Comparison of ENCODE assay signal across 2 cellular contexts in the genomic region with DNA sequence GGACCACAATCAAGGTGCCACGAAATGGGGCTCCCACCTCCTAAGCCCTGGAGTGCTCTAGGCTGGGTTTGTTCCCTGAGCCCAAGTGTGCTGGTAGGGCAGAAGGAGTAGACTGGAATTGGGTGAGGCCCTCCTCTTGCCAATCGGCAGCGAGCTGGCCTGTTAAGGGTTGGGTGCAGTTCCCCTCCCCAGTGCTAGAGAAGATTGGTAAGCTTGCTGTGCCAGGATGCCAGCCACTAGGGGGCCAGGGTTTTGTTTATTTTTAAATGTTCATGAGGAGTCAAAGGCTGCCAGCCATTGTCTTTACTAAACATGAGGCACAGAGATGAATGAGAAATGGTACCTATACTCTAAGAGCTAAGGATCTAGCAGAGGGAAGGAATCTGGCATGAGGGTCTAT.
TF ChIP-seq lines count a peak whose summit lies in the region.

No MANE protein-coding gene starts in this region.

TF ChIP-seq in GM23338, 12 proteins besides CTCF, POLR2A, EP300 and RAD21 (continues in another document):
- TF ChIP-seq, protein P1, sequence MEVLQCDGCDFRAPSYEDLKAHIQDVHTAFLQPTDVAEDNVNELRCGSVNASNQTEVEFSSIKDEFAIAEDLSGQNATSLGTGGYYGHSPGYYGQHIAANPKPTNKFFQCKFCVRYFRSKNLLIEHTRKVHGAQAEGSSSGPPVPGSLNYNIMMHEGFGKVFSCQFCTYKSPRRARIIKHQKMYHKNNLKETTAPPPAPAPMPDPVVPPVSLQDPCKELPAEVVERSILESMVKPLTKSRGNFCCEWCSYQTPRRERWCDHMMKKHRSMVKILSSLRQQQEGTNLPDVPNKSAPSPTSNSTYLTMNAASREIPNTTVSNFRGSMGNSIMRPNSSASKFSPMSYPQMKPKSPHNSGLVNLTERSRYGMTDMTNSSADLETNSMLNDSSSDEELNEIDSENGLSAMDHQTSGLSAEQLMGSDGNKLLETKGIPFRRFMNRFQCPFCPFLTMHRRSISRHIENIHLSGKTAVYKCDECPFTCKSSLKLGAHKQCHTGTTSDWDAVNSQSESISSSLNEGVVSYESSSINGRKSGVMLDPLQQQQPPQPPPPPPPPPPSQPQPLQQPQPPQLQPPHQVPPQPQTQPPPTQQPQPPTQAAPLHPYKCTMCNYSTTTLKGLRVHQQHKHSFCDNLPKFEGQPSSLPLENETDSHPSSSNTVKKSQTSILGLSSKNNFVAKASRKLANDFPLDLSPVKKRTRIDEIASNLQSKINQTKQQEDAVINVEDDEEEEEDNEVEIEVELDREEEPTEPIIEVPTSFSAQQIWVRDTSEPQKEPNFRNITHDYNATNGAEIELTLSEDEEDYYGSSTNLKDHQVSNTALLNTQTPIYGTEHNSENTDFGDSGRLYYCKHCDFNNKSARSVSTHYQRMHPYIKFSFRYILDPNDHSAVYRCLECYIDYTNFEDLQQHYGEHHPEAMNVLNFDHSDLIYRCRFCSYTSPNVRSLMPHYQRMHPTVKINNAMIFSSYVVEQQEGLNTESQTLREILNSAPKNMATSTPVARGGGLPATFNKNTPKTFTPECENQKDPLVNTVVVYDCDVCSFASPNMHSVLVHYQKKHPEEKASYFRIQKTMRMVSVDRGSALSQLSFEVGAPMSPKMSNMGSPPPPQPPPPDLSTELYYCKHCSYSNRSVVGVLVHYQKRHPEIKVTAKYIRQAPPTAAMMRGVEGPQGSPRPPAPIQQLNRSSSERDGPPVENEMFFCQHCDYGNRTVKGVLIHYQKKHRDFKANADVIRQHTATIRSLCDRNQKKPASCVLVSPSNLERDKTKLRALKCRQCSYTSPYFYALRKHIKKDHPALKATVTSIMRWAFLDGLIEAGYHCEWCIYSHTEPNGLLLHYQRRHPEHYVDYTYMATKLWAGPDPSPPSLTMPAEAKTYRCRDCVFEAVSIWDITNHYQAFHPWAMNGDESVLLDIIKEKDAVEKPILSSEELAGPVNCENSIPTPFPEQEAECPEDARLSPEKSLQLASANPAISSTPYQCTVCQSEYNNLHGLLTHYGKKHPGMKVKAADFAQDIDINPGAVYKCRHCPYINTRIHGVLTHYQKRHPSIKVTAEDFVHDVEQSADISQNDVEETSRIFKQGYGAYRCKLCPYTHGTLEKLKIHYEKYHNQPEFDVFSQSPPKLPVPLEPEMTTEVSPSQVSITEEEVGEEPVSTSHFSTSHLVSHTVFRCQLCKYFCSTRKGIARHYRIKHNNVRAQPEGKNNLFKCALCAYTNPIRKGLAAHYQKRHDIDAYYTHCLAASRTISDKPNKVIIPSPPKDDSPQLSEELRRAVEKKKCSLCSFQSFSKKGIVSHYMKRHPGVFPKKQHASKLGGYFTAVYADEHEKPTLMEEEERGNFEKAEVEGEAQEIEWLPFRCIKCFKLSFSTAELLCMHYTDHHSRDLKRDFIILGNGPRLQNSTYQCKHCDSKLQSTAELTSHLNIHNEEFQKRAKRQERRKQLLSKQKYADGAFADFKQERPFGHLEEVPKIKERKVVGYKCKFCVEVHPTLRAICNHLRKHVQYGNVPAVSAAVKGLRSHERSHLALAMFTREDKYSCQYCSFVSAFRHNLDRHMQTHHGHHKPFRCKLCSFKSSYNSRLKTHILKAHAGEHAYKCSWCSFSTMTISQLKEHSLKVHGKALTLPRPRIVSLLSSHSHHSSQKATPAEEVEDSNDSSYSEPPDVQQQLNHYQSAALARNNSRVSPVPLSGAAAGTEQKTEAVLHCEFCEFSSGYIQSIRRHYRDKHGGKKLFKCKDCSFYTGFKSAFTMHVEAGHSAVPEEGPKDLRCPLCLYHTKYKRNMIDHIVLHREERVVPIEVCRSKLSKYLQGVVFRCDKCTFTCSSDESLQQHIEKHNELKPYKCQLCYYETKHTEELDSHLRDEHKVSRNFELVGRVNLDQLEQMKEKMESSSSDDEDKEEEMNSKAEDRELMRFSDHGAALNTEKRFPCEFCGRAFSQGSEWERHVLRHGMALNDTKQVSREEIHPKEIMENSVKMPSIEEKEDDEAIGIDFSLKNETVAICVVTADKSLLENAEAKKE (CRISPR knock-in tag; IDR thresholded peaks at IDR 0.05) = no peak
- TF ChIP-seq CREB1 (CRISPR knock-in tag; IDR thresholded peaks at IDR 0.05; ENCODE audit: low read depth) (no peak), EZH2phosphoT487 (IDR thresholded peaks at IDR 0.05; ENCODE audit: unreplicated experiment) (no peak), NANOG (IDR thresholded peaks at IDR 0.05; ENCODE audit: borderline replicate concordance) (no peak), JUNB (IDR thresholded peaks at IDR 0.05; ENCODE audit: unreplicated experiment) (no peak), POLR2AphosphoS5 (IDR thresholded peaks at IDR 0.05; ENCODE audit: low read depth) (no peak), ZNF114 (CRISPR knock-in tag; IDR thresholded peaks at IDR 0.05) (no peak), EZH2 (IDR thresholded peaks at IDR 0.05; ENCODE audit: low read depth, unreplicated experiment) (no peak)
- TF ChIP-seq, protein P2, sequence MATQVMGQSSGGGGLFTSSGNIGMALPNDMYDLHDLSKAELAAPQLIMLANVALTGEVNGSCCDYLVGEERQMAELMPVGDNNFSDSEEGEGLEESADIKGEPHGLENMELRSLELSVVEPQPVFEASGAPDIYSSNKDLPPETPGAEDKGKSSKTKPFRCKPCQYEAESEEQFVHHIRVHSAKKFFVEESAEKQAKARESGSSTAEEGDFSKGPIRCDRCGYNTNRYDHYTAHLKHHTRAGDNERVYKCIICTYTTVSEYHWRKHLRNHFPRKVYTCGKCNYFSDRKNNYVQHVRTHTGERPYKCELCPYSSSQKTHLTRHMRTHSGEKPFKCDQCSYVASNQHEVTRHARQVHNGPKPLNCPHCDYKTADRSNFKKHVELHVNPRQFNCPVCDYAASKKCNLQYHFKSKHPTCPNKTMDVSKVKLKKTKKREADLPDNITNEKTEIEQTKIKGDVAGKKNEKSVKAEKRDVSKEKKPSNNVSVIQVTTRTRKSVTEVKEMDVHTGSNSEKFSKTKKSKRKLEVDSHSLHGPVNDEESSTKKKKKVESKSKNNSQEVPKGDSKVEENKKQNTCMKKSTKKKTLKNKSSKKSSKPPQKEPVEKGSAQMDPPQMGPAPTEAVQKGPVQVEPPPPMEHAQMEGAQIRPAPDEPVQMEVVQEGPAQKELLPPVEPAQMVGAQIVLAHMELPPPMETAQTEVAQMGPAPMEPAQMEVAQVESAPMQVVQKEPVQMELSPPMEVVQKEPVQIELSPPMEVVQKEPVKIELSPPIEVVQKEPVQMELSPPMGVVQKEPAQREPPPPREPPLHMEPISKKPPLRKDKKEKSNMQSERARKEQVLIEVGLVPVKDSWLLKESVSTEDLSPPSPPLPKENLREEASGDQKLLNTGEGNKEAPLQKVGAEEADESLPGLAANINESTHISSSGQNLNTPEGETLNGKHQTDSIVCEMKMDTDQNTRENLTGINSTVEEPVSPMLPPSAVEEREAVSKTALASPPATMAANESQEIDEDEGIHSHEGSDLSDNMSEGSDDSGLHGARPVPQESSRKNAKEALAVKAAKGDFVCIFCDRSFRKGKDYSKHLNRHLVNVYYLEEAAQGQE (IDR thresholded peaks at IDR 0.05; ENCODE audit: unreplicated experiment) = no peak
- TF ChIP-seq, protein P3, sequence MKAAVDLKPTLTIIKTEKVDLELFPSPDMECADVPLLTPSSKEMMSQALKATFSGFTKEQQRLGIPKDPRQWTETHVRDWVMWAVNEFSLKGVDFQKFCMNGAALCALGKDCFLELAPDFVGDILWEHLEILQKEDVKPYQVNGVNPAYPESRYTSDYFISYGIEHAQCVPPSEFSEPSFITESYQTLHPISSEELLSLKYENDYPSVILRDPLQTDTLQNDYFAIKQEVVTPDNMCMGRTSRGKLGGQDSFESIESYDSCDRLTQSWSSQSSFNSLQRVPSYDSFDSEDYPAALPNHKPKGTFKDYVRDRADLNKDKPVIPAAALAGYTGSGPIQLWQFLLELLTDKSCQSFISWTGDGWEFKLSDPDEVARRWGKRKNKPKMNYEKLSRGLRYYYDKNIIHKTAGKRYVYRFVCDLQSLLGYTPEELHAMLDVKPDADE (IDR thresholded peaks at IDR 0.05) = no peak

TF ChIP-seq in WTC11, 78 proteins besides CTCF, POLR2A, EP300 and RAD21 (continued from another document):
- TF ChIP-seq ZNF219 (CRISPR knock-in tag; IDR thresholded peaks at IDR 0.05; ENCODE audit: borderline replicate concordance) = no peak
- TF ChIP-seq, protein P4, sequence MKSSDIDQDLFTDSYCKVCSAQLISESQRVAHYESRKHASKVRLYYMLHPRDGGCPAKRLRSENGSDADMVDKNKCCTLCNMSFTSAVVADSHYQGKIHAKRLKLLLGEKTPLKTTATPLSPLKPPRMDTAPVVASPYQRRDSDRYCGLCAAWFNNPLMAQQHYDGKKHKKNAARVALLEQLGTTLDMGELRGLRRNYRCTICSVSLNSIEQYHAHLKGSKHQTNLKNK (CRISPR knock-in tag; IDR thresholded peaks at IDR 0.05) = no peak
- TF ChIP-seq, protein P5, sequence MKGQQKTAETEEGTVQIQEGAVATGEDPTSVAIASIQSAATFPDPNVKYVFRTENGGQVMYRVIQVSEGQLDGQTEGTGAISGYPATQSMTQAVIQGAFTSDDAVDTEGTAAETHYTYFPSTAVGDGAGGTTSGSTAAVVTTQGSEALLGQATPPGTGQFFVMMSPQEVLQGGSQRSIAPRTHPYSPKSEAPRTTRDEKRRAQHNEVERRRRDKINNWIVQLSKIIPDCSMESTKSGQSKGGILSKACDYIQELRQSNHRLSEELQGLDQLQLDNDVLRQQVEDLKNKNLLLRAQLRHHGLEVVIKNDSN (CRISPR knock-in tag; IDR thresholded peaks at IDR 0.05) = no peak
- TF ChIP-seq, protein P6, sequence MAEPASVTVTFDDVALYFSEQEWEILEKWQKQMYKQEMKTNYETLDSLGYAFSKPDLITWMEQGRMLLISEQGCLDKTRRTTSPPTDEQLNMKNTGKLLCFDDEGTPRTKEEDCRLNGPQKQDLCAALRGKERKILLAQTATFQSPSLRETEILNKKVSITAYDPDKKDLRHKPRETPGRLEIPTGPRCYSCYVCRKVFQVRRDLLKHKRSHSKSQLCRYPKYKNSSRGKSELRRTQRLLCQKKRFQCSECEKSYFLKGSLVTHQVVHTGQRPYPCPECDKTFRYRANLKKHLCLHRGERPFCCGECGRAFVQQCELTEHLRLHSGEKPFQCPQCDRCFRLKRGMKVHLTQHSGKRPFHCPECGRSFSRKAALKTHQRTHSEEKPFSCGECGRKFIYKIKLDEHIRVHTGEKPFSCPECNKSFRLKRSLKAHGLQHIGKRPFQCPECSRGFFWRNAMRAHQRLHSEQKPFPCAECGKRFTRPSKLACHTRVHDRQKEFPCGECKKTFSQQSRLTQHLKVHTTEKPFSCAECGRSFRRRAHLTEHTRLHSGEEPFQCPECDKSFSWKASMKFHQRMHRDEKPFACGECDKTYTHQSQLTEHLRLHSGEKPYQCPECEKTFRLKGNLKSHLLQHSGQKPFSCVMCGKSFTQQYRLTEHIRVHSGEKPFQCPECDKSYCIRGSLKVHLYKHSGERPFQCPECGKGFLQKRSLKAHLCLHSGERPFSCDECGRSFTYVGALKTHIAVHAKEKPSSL (CRISPR knock-in tag; conservative IDR thresholded peaks at IDR 0.05) = no peak
- TF ChIP-seq ATF1 (CRISPR knock-in tag; IDR thresholded peaks at IDR 0.05) = no peak
